In the genomic region with DNA sequence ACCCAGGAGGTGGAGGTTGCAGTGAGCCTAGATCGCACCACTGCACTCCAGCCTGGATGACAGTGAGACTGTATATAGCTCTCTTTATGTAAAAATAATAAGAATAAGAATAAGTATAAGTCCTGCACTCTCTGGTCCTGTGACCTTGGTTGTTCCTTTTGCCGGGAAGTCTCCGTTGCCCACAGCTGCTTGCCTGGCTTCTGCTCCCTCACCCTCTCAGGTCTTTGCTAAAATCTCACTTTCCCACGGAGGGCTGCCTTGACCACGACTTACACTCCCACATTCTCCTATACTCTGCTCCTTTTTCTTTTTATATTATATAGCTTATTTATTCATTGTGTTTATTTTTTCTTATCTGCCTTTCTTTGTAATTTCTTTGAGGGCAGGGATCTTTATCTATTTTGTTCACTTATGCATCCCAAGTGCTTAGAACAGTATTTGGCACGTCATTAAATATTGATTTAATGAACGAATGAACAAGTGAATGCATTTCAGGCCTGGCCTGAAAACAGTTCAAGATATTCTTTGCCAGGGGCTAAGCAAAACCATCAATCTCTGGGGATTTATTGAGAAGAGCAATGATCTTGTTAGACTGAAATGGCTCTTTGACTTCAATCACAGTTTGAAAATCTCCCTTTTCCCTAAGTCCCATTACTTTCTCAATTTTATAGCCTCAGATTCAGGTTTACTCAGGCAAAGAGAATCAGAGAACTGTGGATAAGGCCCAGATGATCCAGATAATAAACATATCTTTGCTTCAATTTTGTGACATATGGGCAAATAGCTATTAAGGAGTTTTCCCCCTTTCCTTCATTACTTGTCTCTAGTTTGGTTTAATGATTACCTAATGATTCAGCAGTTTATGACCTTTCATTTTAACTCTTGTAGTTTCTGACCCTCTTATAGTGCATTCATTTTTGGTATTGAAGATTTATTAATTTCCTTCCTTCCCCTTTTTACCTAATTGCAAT, we compare ENCODE assay signal across 1 cellular context.
TF ChIP-seq lines count a peak whose summit lies in the region.

No MANE protein-coding gene starts in this region.

TF ChIP-seq in SK-N-SH, 30 proteins besides CTCF, POLR2A, EP300 and RAD21 (continued from another document):
- TF ChIP-seq, protein P1, sequence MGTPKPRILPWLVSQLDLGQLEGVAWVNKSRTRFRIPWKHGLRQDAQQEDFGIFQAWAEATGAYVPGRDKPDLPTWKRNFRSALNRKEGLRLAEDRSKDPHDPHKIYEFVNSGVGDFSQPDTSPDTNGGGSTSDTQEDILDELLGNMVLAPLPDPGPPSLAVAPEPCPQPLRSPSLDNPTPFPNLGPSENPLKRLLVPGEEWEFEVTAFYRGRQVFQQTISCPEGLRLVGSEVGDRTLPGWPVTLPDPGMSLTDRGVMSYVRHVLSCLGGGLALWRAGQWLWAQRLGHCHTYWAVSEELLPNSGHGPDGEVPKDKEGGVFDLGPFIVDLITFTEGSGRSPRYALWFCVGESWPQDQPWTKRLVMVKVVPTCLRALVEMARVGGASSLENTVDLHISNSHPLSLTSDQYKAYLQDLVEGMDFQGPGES (IDR thresholded peaks at IDR 0.05; ENCODE audit: low read depth, low read length), result no peak
- TF ChIP-seq, protein P2, sequence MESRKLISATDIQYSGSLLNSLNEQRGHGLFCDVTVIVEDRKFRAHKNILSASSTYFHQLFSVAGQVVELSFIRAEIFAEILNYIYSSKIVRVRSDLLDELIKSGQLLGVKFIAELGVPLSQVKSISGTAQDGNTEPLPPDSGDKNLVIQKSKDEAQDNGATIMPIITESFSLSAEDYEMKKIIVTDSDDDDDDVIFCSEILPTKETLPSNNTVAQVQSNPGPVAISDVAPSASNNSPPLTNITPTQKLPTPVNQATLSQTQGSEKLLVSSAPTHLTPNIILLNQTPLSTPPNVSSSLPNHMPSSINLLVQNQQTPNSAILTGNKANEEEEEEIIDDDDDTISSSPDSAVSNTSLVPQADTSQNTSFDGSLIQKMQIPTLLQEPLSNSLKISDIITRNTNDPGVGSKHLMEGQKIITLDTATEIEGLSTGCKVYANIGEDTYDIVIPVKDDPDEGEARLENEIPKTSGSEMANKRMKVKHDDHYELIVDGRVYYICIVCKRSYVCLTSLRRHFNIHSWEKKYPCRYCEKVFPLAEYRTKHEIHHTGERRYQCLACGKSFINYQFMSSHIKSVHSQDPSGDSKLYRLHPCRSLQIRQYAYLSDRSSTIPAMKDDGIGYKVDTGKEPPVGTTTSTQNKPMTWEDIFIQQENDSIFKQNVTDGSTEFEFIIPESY (IDR thresholded peaks at IDR 0.05; ENCODE audit: borderline replicate concordance, low read depth), result no peak
